ENCODE assay signal across 35 cellular contexts in the genomic region with DNA sequence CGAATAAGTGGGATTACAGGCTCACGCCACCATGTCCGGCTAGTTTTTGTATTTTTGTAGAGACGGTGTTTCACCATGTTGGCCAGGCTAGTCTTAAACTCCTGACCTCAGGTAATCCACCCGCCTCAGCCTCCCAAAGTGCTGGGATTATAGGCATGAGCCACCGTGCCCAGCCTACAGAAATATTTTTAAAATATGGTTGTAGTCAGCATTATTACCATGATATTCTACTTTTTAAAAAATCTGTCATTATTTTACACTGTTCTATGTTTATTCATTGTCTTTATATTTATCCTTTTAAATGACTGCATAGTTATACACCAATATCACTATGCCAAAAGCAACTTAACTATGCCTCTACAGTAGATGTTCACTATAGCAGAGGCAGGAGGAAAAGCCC.
"Had no signal": no experiment of that assay in that cellular context is flagged by ENCODE, and none has a peak within 500 bp of the region (broad histone marks: within the 10 kb centered on the region; RNA-seq: fewer than 3 reads in every experiment).

No MANE protein-coding gene starts in this region.

- H3K4me3 ChIP-seq: MG63 had no signal

- H3K27me3 ChIP-seq: MG63 had no signal

- DNase-seq: Karpas-422, Kasumi-1, MG63, MM.1S, MV-4-11, NCI-H1048, NCI-H1092, NCI-H1092 treated with DMSO at 0.1 percent for 48 hours, NCI-H1105, NCI-H1105 treated with DMSO at 0.1 percent for 48 hours, NCI-H1417, NCI-H1417 treated with DMSO at 0.1 percent for 48 hours, NCI-H1436, NCI-H1436 treated with DMSO at 0.1 percent for 48 hours, NCI-H146, NCI-H1694, NCI-H1694 treated with DMSO at 0.1 percent for 48 hours, NCI-H187, NCI-H187 treated with DMSO at 0.1 percent for 48 hours, NCI-H1930, NCI-H2029, NCI-H2029 treated with DMSO at 0.1 percent for 48 hours, NCI-H2081, NCI-H2081 treated with DMSO at 0.1 percent for 48 hours, NCI-H2107, NCI-H2171, NCI-H2171 treated with DMSO at 0.1 percent for 48 hours, NCI-H2227 treated with DMSO at 0.1 percent for 48 hours, NCI-H226, NCI-H345, NCI-H446, NCI-H446 treated with DMSO at 0.1 percent for 48 hours, NCI-H510A, NCI-H510A treated with DMSO at 0.1 percent for 48 hours, NCI-H524 had no signal

- H3K36me3 ChIP-seq: MG63 had no signal

- H3K9me3 ChIP-seq: MG63 had no signal
